In genomic region chr1:41660570-41661427, GRCh38 we compare ENCODE assay signal across 10 cellular contexts.
DNase-seq lines count a peak whose midpoint lies in the region; ATAC-seq, FAIRE-seq and TF ChIP-seq lines count a peak whose summit lies in the region.
"Had no signal": no experiment of that assay in that cellular context is flagged by ENCODE, and none has a peak within 500 bp of the region (broad histone marks: within the 10 kb centered on the region; RNA-seq: fewer than 3 reads in every experiment).

No MANE protein-coding gene starts in this region.

- peaks cover 21% of the 10 kb centered on the region for H3K27me3 Mint-ChIP-seq in astrocyte (ENCODE audit: low read depth, unreplicated experiment)

- H2AFZ ChIP-seq in astrocyte (ENCODE audit: low read depth, low read length), result no peak overlapping the region

- TF ChIP-seq CTCF in BE2C (IDR thresholded peaks at IDR 0.05; ENCODE audit: low read depth, low read length), result no peak
- no peak for TF ChIP-seq CTCF in astrocyte (IDR thresholded peaks at IDR 0.05; ENCODE audit: insufficient read depth, low read depth, low read length)

- H4K20me1 ChIP-seq in astrocyte (ENCODE audit: insufficient read depth, low read length), result peaks cover 53% of the 10 kb centered on the region

- no peaks in the 10 kb centered on the region for H3K9me3 Mint-ChIP-seq in astrocyte (ENCODE audit: unreplicated experiment)

- H3K9ac ChIP-seq in HUES6 (ENCODE audit: low read length) (no peak overlapping the region), astrocyte (ENCODE audit: low read length) (peak overlapping the region; percentile 84)

- H3K27me3 ChIP-seq in BE2C (no peaks in the 10 kb centered on the region), HUES6 (ENCODE audit: control insufficient read depth, insufficient read depth, low read length) (peaks cover 31% of the 10 kb centered on the region), astrocyte (ENCODE audit: insufficient read depth, low read length) (no peaks in the 10 kb centered on the region), muscle layer of duodenum (ENCODE audit: low read depth, low read length) (no peaks in the 10 kb centered on the region)

- no peak for ATAC-seq in HG03025 (IDR thresholded peaks at IDR 0.05; ENCODE audit: low FRiP score, unreplicated experiment)
- ATAC-seq in GM19328 (IDR thresholded peaks at IDR 0.05; ENCODE audit: unreplicated experiment), result no peak

- peaks cover 22% of the 10 kb centered on the region for H3K4me1 Mint-ChIP-seq in astrocyte (ENCODE audit: low read depth, unreplicated experiment)

- peak overlapping the region; percentile 95 for H3K4me2 ChIP-seq in astrocyte (ENCODE audit: low read length)

- H3K36me3 Mint-ChIP-seq in astrocyte (ENCODE audit: low read depth, unreplicated experiment), result no peaks in the 10 kb centered on the region

- H3K27ac Mint-ChIP-seq in astrocyte (ENCODE audit: unreplicated experiment), result no peak overlapping the region

- H3K27ac ChIP-seq in HUES6 (ENCODE audit: low read depth, low read length) (no peak overlapping the region), astrocyte (ENCODE audit: low read depth, low read length) (no peak overlapping the region), muscle layer of duodenum (ENCODE audit: low read length) (no peak overlapping the region)

- H3K4me3 ChIP-seq in BE2C (ENCODE audit: low read depth, low read length) (peak overlapping the region; percentile 56), HUES6 (ENCODE audit: low read depth, low read length) (peak overlapping the region; percentile 79), astrocyte (ENCODE audit: insufficient read depth, low read depth, low read length) (peak overlapping the region; percentile 82), muscle layer of duodenum (ENCODE audit: low read depth in 1 of 2, low read length in 2 of 2) (peak overlapping the region; percentile 42 to 62)

- DNase-seq in BE2C (no peak), astrocyte (ENCODE audit: low read depth) (no peak), NCI-H446 (lab: John Stamatoyannopoulos, UW) (no peak), foreskin melanocyte (no peak)
- DNase-seq: occipital lobe, OCI-M1 had no signal

- peak overlapping the region; percentile 90 for H3K4me3 Mint-ChIP-seq in astrocyte (ENCODE audit: unreplicated experiment)

- H3K4me1 ChIP-seq in BE2C (no peaks in the 10 kb centered on the region), HUES6 (ENCODE audit: control insufficient read depth, insufficient read depth, low read length) (peaks cover 28% of the 10 kb centered on the region; the same call in 1 of the 2 replicates), astrocyte (ENCODE audit: insufficient read depth, low read length) (peaks cover 31% of the 10 kb centered on the region), muscle layer of duodenum (ENCODE audit: control insufficient read depth in 1 of 2, insufficient read depth in 2 of 2, low read length in 2 of 2) (peaks cover 0 to 10% of the 10 kb centered on the region in 2 donors)

- no peak for FAIRE-seq in astrocyte (lab: Jason Lieb, UNC)

- H3K36me3 ChIP-seq in BE2C (no peaks in the 10 kb centered on the region), HUES6 (ENCODE audit: control insufficient read depth, insufficient read depth, low read length) (no peaks in the 10 kb centered on the region), astrocyte (ENCODE audit: insufficient read depth, low read length) (no peaks in the 10 kb centered on the region), muscle layer of duodenum (ENCODE audit: control insufficient read depth in 1 of 2, insufficient read depth in 2 of 2, low read length in 2 of 2) (no peaks in the 10 kb centered on the region)

- H3K9me3 ChIP-seq in BE2C, result no peaks in the 10 kb centered on the region
- no peaks in the 10 kb centered on the region for H3K9me3 ChIP-seq in HUES6 (ENCODE audit: control insufficient read depth, insufficient read depth, low read depth, low read length)
- no peaks in the 10 kb centered on the region for H3K9me3 ChIP-seq in astrocyte (ENCODE audit: insufficient read depth, low read depth, low read length)
- H3K9me3 ChIP-seq in muscle layer of duodenum (ENCODE audit: control insufficient read depth in 1 of 2, low read length in 2 of 2), result no peaks in the 10 kb centered on the region

- H3K79me2 ChIP-seq in astrocyte (ENCODE audit: insufficient read depth, low read length), result peaks cover 58% of the 10 kb centered on the region
